In the genomic region with DNA sequence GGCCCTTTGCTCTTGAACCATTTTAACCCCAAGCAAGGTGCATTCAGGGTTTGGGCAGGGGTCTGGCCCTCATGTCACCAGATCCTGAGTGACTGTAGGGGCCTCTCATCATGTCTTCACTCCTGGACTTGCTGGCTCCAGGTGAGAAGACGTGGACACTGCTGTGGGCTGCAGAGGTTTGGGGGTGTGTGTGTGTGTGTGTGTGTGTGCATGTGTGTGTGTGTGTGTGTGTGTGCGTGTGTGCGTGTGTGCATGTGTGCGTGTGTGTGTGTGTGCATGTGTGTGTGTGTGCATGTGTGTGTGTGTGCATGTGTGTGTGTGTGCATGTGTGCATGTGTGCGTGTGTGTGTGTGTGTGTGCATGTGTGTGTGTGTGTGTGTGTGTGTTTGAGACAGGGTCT, we compare ENCODE assay signal across 8 cellular contexts. TPM values are rescaled to one million over a fixed set of nuclear protein-coding genes. Genes with fewer than 3 reads are reported as not detected.
DNase-seq lines count a peak whose midpoint lies in the region; ATAC-seq, FAIRE-seq and TF ChIP-seq lines count a peak whose summit lies in the region.
"Not testable (repeated sequence)": the region's sequence is repeated elsewhere in the genome, so short reads cannot be mapped to it uniquely, and the experiment has no call there.
"Had no signal": no experiment of that assay in that cellular context is flagged by ENCODE, and none has a peak within 500 bp of the region (broad histone marks: within the 10 kb centered on the region; RNA-seq: fewer than 3 reads in every experiment).

No MANE protein-coding gene starts in this region.

- H3K9me3 ChIP-seq in HEK293 (ENCODE audit: control insufficient read depth, insufficient read depth, low read depth, low read length); KOPT-K1 (ENCODE audit: insufficient read depth, low read length, poor library complexity, severe bottlenecking); GM12878 (replicated peaks; ENCODE audit: control insufficient read depth, insufficient read depth, low read length); osteoblast (ENCODE audit: low read depth, low read length): not testable (repeated sequence)

- not testable (repeated sequence) for H3K4me2 ChIP-seq in GM12878 (ENCODE audit: control insufficient read depth, insufficient read depth); osteoblast (ENCODE audit: insufficient read depth, low read length)

- H2AFZ ChIP-seq in GM12878 (ENCODE audit: control insufficient read depth, low read depth, low read length); osteoblast (ENCODE audit: low read length): not testable (repeated sequence)

- H3K27me3 ChIP-seq in GM12878 (replicated peaks in 1 of 2; ENCODE audit: control insufficient read depth in 2 of 2, insufficient read depth in 2 of 2, low read length in 1 of 2) = not testable (repeated sequence)
- peaks cover 11% of the 10 kb centered on the region for H3K27me3 ChIP-seq in osteoblast (ENCODE audit: insufficient read depth, low read length)

- RAD21 ChIA-PET in GM12878 (lab: Charles Lee; ENCODE audit: unreplicated experiment) = not testable (repeated sequence)

- 100% methylated on average over 1 of the region's 5 CpGs for WGBS in GM12878 (ENCODE audit: insufficient coverage, insufficient replicate concordance, low lambda C conversion rate, missing lambda C conversion rate)

- not testable (repeated sequence) for H3K36me3 ChIP-seq in HEK293 (ENCODE audit: control insufficient read depth in 2 of 2, insufficient read depth in 1 of 2, low read length in 2 of 2); KOPT-K1 (ENCODE audit: insufficient read depth, low read length); GM12878 (ENCODE audit: control insufficient read depth in 2 of 2, insufficient read depth in 2 of 2, low read length in 1 of 2); osteoblast (ENCODE audit: insufficient read depth, low read length)

- H3K27me3 Mint-ChIP-seq in central memory CD8-positive, alpha-beta T cell = not testable (repeated sequence)

- not testable (repeated sequence) for H3K9me3 Mint-ChIP-seq in central memory CD8-positive, alpha-beta T cell

- POLR2A ChIA-PET in HEK293 (lab: Yijun Ruan, JAX); GM12878 (lab: Charles Lee): not testable (repeated sequence)

- not testable (repeated sequence) for H3K4me3 Mint-ChIP-seq in central memory CD8-positive, alpha-beta T cell

- not testable (repeated sequence) for BruUV-seq in GM12878 (replicated peaks; lab: Mats Ljungman, UMichigan)

- not testable (repeated sequence) for H3K4me1 Mint-ChIP-seq in central memory CD8-positive, alpha-beta T cell

- TF ChIP-seq RAD21 in GM12878 (IDR thresholded peaks at IDR 0.05; ENCODE audit: insufficient read depth, low read depth, low read length) = not testable (repeated sequence)

- not testable (repeated sequence) for H3K79me2 ChIP-seq in GM12878 (ENCODE audit: control insufficient read depth, insufficient read depth, low read length); osteoblast (ENCODE audit: insufficient read depth, low read length)

- peak; percentile 81 for FAIRE-seq in HTR-8/SVneo (lab: Jason Lieb, UNC)
- FAIRE-seq in GM12878 (lab: Jason Lieb, UNC) = not testable (repeated sequence)

- SMC1A ChIA-PET in GM12878 (lab: Charles Lee; ENCODE audit: uncharacterized antibody, unreplicated experiment) = not testable (repeated sequence)

- not testable (repeated sequence) for H3K36me3 Mint-ChIP-seq in central memory CD8-positive, alpha-beta T cell (ENCODE audit: insufficient read depth)

- in situ Hi-C loops in GM12878 (cut with MboI) = not testable (repeated sequence)

- not testable (repeated sequence) for TF ChIP-seq CTCF in HEK293 (tag by site-specific recombination; IDR thresholded peaks at IDR 0.05); GM12878 (IDR thresholded peaks at IDR 0.05 in 2 of 3, conservative IDR thresholded peaks at IDR 0.05 in 1 of 3; ENCODE audit: control insufficient read depth in 2 of 3, extremely low read depth in 1 of 3, insufficient read depth in 1 of 3, low read depth in 3 of 3, low read length in 3 of 3); osteoblast (IDR thresholded peaks at IDR 0.05; ENCODE audit: extremely low read depth, low read depth, low read length)

- H3K27ac ChIP-seq in HEK293 (ENCODE audit: extremely low read depth, low read depth, low read length); GM12878 (ENCODE audit: control insufficient read depth, insufficient read depth); osteoblast (ENCODE audit: low read depth, low read length): not testable (repeated sequence)
- peak overlapping the region; percentile 31 for H3K27ac ChIP-seq in KOPT-K1 (ENCODE audit: low read depth, low read length, poor library complexity, severe bottlenecking)

- peak overlapping the region; percentile 25 for H3K27ac Mint-ChIP-seq in central memory CD8-positive, alpha-beta T cell (ENCODE audit: low read depth)

- TF ChIP-seq POLR2A in GM12878 (IDR thresholded peaks at IDR 0.05; ENCODE audit: low read depth, low read length) = not testable (repeated sequence)

- intact Hi-C loops in GM12878 (cut with micrococcal nuclease; ENCODE audit: unreplicated experiment) = not testable (repeated sequence)

- not testable (repeated sequence) for H4K20me1 ChIP-seq in GM12878 (ENCODE audit: control insufficient read depth, insufficient read depth); osteoblast (ENCODE audit: insufficient read depth, low read length)

- not testable (repeated sequence) for H3K9ac ChIP-seq in GM12878 (ENCODE audit: control insufficient read depth, insufficient read depth, low read length)

- not testable (repeated sequence) for DNase-seq in HTR-8/SVneo (ENCODE audit: insufficient read length, low spot score); GM12878 (ENCODE audit: low read depth, low spot score); central memory CD8-positive, alpha-beta T cell (ENCODE audit: low spot score in 2 of 2)
- peak; percentile 45 for DNase-seq in osteoblast (ENCODE audit: insufficient read length, low spot score, missing footprints)

- ATAC-seq in GM12878; central memory CD8-positive, alpha-beta T cell (replicated peaks; ENCODE audit: extremely low read depth, poor library complexity, severe bottlenecking): not testable (repeated sequence)

- TF ChIP-seq EP300 in GM12878 (IDR thresholded peaks at IDR 0.05; ENCODE audit: borderline replicate concordance in 1 of 2, control insufficient read depth in 1 of 2, low read depth in 2 of 2, low read length in 2 of 2) = not testable (repeated sequence)

- CTCF ChIA-PET in HEK293 (lab: Yijun Ruan, JAX); GM12878 (lab: Yijun Ruan, JAX): not testable (repeated sequence)

- not testable (repeated sequence) for H3K4me3 ChIP-seq in HEK293 (ENCODE audit: low read depth, low read length); GM12878; osteoblast (ENCODE audit: insufficient read depth, low read length)

- H3K4me1 ChIP-seq in HEK293 (ENCODE audit: control insufficient read depth, insufficient read depth, low read length); GM12878 (ENCODE audit: control insufficient read depth, insufficient read depth, low read length); osteoblast (ENCODE audit: insufficient read depth, low read length): not testable (repeated sequence)

RNA-seq across cellular contexts. Expression of a gene that starts 21.8 kb away (rescaled TPM):
- 2.9 and 4.2 TPM in 2 replicates for total RNA-seq in GM12878 (2013; cell fraction: nucleolus; rRNA removed)
- total RNA-seq in GM12878 (2014; rRNA removed) = 5.0 and 8.5 TPM in 2 replicates
- total RNA-seq in GM12878 (2014; rRNA removed; fragmentation: Illumina TruSeq; extraction: Trizol) = 1.6 and 1.7 TPM in 2 replicates
- total RNA-seq in GM12878 (2021) = 6.1 and 6.3 TPM in 2 replicates
- 1.3 TPM for polyA plus RNA-seq in GM12878 (2011; ENCODE audit: low read depth)
- polyA plus RNA-seq in GM12878 (2011; rRNA removed) = 3.0 and 4.2 TPM in 2 replicates
- polyA plus RNA-seq in GM12878 (2011; cell fraction: cytosol; rRNA removed) = 9.1 and 11.2 TPM in 2 replicates
- 4.7 and 5.0 TPM in 2 replicates for polyA plus RNA-seq in GM12878 (2011; cell fraction: nucleus; rRNA removed)
- 5.0 and 5.4 TPM in 2 replicates for polyA plus RNA-seq in GM12878 (2012)
- polyA plus RNA-seq in GM12878 (2014; fragmentation: Illumina TruSeq; extraction: Trizol) = 0.36 and 0.88 TPM in 2 replicates
- under 1 TPM; 0.45 to 0.99 TPM for polyA plus RNA-seq in GM12878 (2014; fragmentation: Nextera tagmentation; extraction: Ambion mirVana)
- 5.6 and 7.0 TPM in 2 replicates for polyA plus RNA-seq in GM12878 (2014; rRNA removed)
- polyA plus RNA-seq in GM12878 (2016; fragmentation: Nextera tagmentation; extraction: Ambion mirVana) = 1 to 10 TPM; 4.0 to 4.8 TPM
- polyA minus RNA-seq in GM12878 (2011; rRNA and poly(A)+ RNA removed) = 3.2 and 6.9 TPM in 2 replicates
- 0.94 and 2.7 TPM in 2 replicates for polyA minus RNA-seq in GM12878 (2011; cell fraction: cytosol; rRNA and poly(A)+ RNA removed)
- polyA minus RNA-seq in GM12878 (2011; cell fraction: nucleus; rRNA and poly(A)+ RNA removed) = 3.0 and 3.4 TPM in 2 replicates
- total RNA-seq in osteoblast = 6.9 and 8.5 TPM in 2 replicates

RNA-seq across cellular contexts. Expression of a gene that starts 22.8 kb away (rescaled TPM):
- total RNA-seq in GM12878 (2013; cell fraction: nucleolus; rRNA removed) = 24.5 and 28.7 TPM in 2 replicates
- 18.8 and 25.5 TPM in 2 replicates for total RNA-seq in GM12878 (2014; rRNA removed)
- total RNA-seq in GM12878 (2014; rRNA removed; fragmentation: Illumina TruSeq; extraction: Trizol) = 8.8 and 10.6 TPM in 2 replicates
- 86.1 and 92.7 TPM in 2 replicates for total RNA-seq in GM12878 (2021)
- 14.7 TPM for polyA plus RNA-seq in GM12878 (2011; ENCODE audit: low read depth)
- 2.3 and 4.1 TPM in 2 replicates for polyA plus RNA-seq in GM12878 (2011; rRNA removed)
- 11.0 and 15.4 TPM in 2 replicates for polyA plus RNA-seq in GM12878 (2011; cell fraction: cytosol; rRNA removed)
- polyA plus RNA-seq in GM12878 (2011; cell fraction: nucleus; rRNA removed) = 29.9 and 55.9 TPM in 2 replicates
- 25.7 and 35.7 TPM in 2 replicates for polyA plus RNA-seq in GM12878 (2012)
- 7.4 and 21.5 TPM in 2 replicates for polyA plus RNA-seq in GM12878 (2014; fragmentation: Illumina TruSeq; extraction: Trizol)
- 1 to 10 TPM; 3.9 to 7.6 TPM for polyA plus RNA-seq in GM12878 (2014; fragmentation: Nextera tagmentation; extraction: Ambion mirVana)
- polyA plus RNA-seq in GM12878 (2014; rRNA removed) = 32.0 and 45.1 TPM in 2 replicates
- 10 to 100 TPM; 39.3 to 39.8 TPM for polyA plus RNA-seq in GM12878 (2016; fragmentation: Nextera tagmentation; extraction: Ambion mirVana)
- polyA minus RNA-seq in GM12878 (2011; rRNA and poly(A)+ RNA removed) = 4.8 and 11.2 TPM in 2 replicates
- polyA minus RNA-seq in GM12878 (2011; cell fraction: cytosol; rRNA and poly(A)+ RNA removed) = 28.6 and 29.6 TPM in 2 replicates
- 9.9 and 19.6 TPM in 2 replicates for polyA minus RNA-seq in GM12878 (2011; cell fraction: nucleus; rRNA and poly(A)+ RNA removed)
- 22.1 and 24.6 TPM in 2 replicates for total RNA-seq in osteoblast

RNA-seq across cellular contexts. Expression of a gene that starts 25.3 kb away (rescaled TPM):
- 44.0 and 54.1 TPM in 2 replicates for total RNA-seq in GM12878 (2013; cell fraction: nucleolus; rRNA removed)
- 63.2 and 77.8 TPM in 2 replicates for total RNA-seq in GM12878 (2014; rRNA removed)
- 37.6 and 42.3 TPM in 2 replicates for total RNA-seq in GM12878 (2014; rRNA removed; fragmentation: Illumina TruSeq; extraction: Trizol)
- 106 and 136 TPM in 2 replicates for total RNA-seq in GM12878 (2021)
- 21.6 TPM for polyA plus RNA-seq in GM12878 (2011; ENCODE audit: low read depth)
- polyA plus RNA-seq in GM12878 (2011; rRNA removed) = 19.0 and 27.8 TPM in 2 replicates
- 29.6 and 55.4 TPM in 2 replicates for polyA plus RNA-seq in GM12878 (2011; cell fraction: cytosol; rRNA removed)
- 65.0 and 102 TPM in 2 replicates for polyA plus RNA-seq in GM12878 (2011; cell fraction: nucleus; rRNA removed)
- 45.7 and 78.8 TPM in 2 replicates for polyA plus RNA-seq in GM12878 (2012)
- polyA plus RNA-seq in GM12878 (2014; fragmentation: Illumina TruSeq; extraction: Trizol) = 9.4 and 32.7 TPM in 2 replicates
- polyA plus RNA-seq in GM12878 (2014; fragmentation: Nextera tagmentation; extraction: Ambion mirVana) = 10 to 100 TPM in 1 of 2 experiments, 1 to 10 TPM in 1; 4.2 to 15.1 TPM
- polyA plus RNA-seq in GM12878 (2014; rRNA removed) = 89.9 and 107 TPM in 2 replicates
- 10 to 100 TPM; 36.8 to 82.4 TPM for polyA plus RNA-seq in GM12878 (2016; fragmentation: Nextera tagmentation; extraction: Ambion mirVana)
- 22.2 and 50.5 TPM in 2 replicates for polyA minus RNA-seq in GM12878 (2011; rRNA and poly(A)+ RNA removed)
- 36.8 TPM in 2 replicates for polyA minus RNA-seq in GM12878 (2011; cell fraction: cytosol; rRNA and poly(A)+ RNA removed)
- polyA minus RNA-seq in GM12878 (2011; cell fraction: nucleus; rRNA and poly(A)+ RNA removed) = 25.1 and 44.2 TPM in 2 replicates
- 99.5 and 100 TPM in 2 replicates for total RNA-seq in osteoblast

RNA-seq across cellular contexts. Expression of a gene that starts 50.0 kb away (rescaled TPM):
- 8.3 and 9.0 TPM in 2 replicates for total RNA-seq in GM12878 (2013; cell fraction: nucleolus; rRNA removed)
- 2.1 and 2.2 TPM in 2 replicates for total RNA-seq in GM12878 (2014; rRNA removed)
- 1.6 and 1.8 TPM in 2 replicates for total RNA-seq in GM12878 (2014; rRNA removed; fragmentation: Illumina TruSeq; extraction: Trizol)
- total RNA-seq in GM12878 (2021) = 4.9 and 6.8 TPM in 2 replicates
- polyA plus RNA-seq in GM12878 (2011; ENCODE audit: low read depth) = 3.9 TPM
- 1.1 and 1.6 TPM in 2 replicates for polyA plus RNA-seq in GM12878 (2011; rRNA removed)
- 2.1 and 2.3 TPM in 2 replicates for polyA plus RNA-seq in GM12878 (2011; cell fraction: cytosol; rRNA removed)
- 4.1 and 6.0 TPM in 2 replicates for polyA plus RNA-seq in GM12878 (2011; cell fraction: nucleus; rRNA removed)
- polyA plus RNA-seq in GM12878 (2012) = 7.1 and 8.3 TPM in 2 replicates
- 0.19 and 1.3 TPM in 2 replicates for polyA plus RNA-seq in GM12878 (2014; fragmentation: Illumina TruSeq; extraction: Trizol)
- not detected for polyA plus RNA-seq in GM12878 (2014; fragmentation: Nextera tagmentation; extraction: Ambion mirVana)
- polyA plus RNA-seq in GM12878 (2014; rRNA removed) = 4.0 and 4.5 TPM in 2 replicates
- polyA plus RNA-seq in GM12878 (2016; fragmentation: Nextera tagmentation; extraction: Ambion mirVana) = under 1 TPM in 1 of 2 experiments, not detected in 1; 0.36 TPM
- polyA minus RNA-seq in GM12878 (2011; rRNA and poly(A)+ RNA removed) = 0.44 and 2.3 TPM in 2 replicates
- polyA minus RNA-seq in GM12878 (2011; cell fraction: cytosol; rRNA and poly(A)+ RNA removed) = 0.83 TPM in 1 of 2 replicates, not detected in the other
- polyA minus RNA-seq in GM12878 (2011; cell fraction: nucleus; rRNA and poly(A)+ RNA removed) = 0.96 and 2.1 TPM in 2 replicates
- 6.5 TPM in 2 replicates for total RNA-seq in osteoblast
- polyA plus RNA-seq: A549; CD8-positive, alpha-beta memory T cell had no signal

RNA-seq across cellular contexts. Expression of a gene that starts 59.6 kb away (rescaled TPM):
- 17.5 and 20.3 TPM in 2 replicates for total RNA-seq in GM12878 (2013; cell fraction: nucleolus; rRNA removed)
- total RNA-seq in GM12878 (2014; rRNA removed) (82.6 and 100 TPM in 2 replicates), GM12878 (2014; rRNA removed; fragmentation: Illumina TruSeq; extraction: Trizol) (59.6 and 69.5 TPM in 2 replicates), GM12878 (2021) (113 and 123 TPM in 2 replicates), osteoblast (43.4 and 46.3 TPM in 2 replicates)
- polyA plus RNA-seq in GM12878 (2011; ENCODE audit: low read depth) = 40.6 TPM
- polyA plus RNA-seq in GM12878 (2011; rRNA removed) (25.4 and 45.1 TPM in 2 replicates), GM12878 (2014; fragmentation: Illumina TruSeq; extraction: Trizol) (88.7 and 97.7 TPM in 2 replicates), GM12878 (2014; fragmentation: Nextera tagmentation; extraction: Ambion mirVana) (10 to 100 TPM in 1 of 2 experiments, 1 to 10 TPM in 1; 7.9 to 26.6 TPM), GM12878 (2014; rRNA removed) (158 TPM in 2 replicates), GM12878 (2016; fragmentation: Nextera tagmentation; extraction: Ambion mirVana) (100 to 1,000 TPM; 209 to 212 TPM)
- polyA plus RNA-seq in GM12878 (2011; cell fraction: cytosol; rRNA removed) = 77.8 and 104 TPM in 2 replicates
- 54.2 and 67.6 TPM in 2 replicates for polyA plus RNA-seq in GM12878 (2011; cell fraction: nucleus; rRNA removed)
- 64.3 and 68.0 TPM in 2 replicates for polyA plus RNA-seq in GM12878 (2012)
- polyA minus RNA-seq in GM12878 (2011; rRNA and poly(A)+ RNA removed) = 31.8 and 50.4 TPM in 2 replicates
- 17.2 and 25.0 TPM in 2 replicates for polyA minus RNA-seq in GM12878 (2011; cell fraction: cytosol; rRNA and poly(A)+ RNA removed)
- polyA minus RNA-seq in GM12878 (2011; cell fraction: nucleus; rRNA and poly(A)+ RNA removed) = 13.3 and 24.4 TPM in 2 replicates
